ENCODE assay signal across 11 cellular contexts in genomic region chr1:36178479-36179219, GRCh38. TPM values are rescaled to one million over a fixed set of nuclear protein-coding genes. Genes with fewer than 3 reads are reported as not detected.
DNase-seq lines count a peak whose midpoint lies in the region; ATAC-seq and TF ChIP-seq lines count a peak whose summit lies in the region.
"Had no signal": no experiment of that assay in that cellular context is flagged by ENCODE, and none has a peak within 500 bp of the region (broad histone marks: within the 10 kb centered on the region; RNA-seq: fewer than 3 reads in every experiment).

No MANE protein-coding gene starts in this region.

- DNase-seq in iPS-NIHi11 (ENCODE audit: low spot score) (peak; percentile 93), sigmoid colon (no peak), mesenteric fat pad (ENCODE audit: low spot score) (no peak), medulla oblongata (ENCODE audit: extremely low spot score) (no peak)
- DNase-seq: immature natural killer cell, NCI-H187 treated with DMSO at 0.1 percent for 48 hours had no signal

- H3K27me3 ChIP-seq in HUES48 (ENCODE audit: control insufficient read depth, insufficient read depth, low read length) (no peaks in the 10 kb centered on the region), duodenal mucosa (ENCODE audit: control insufficient read depth in 1 of 2, insufficient read depth in 2 of 2, low read length in 2 of 2) (no peaks in the 10 kb centered on the region), sigmoid colon (no peaks in the 10 kb centered on the region)
- H3K27me3 ChIP-seq: BLaER1 treated with 17β-estradiol and CSF1 and Interleukin-3, amounts not matched to agents 10 nM and 100 nM had no signal

- H3K36me3 ChIP-seq in HUES48 (ENCODE audit: control insufficient read depth, insufficient read depth, low read length): peaks cover 38% of the 10 kb centered on the region
- H3K36me3 ChIP-seq in duodenal mucosa (ENCODE audit: control insufficient read depth in 1 of 2, insufficient read depth in 2 of 2, low read length in 2 of 2): peaks cover 33 to 56% of the 10 kb centered on the region in 2 donors
- H3K36me3 ChIP-seq in sigmoid colon: peaks cover 47 to 82% (median 66%) of the 10 kb centered on the region in 4 donors

- no peaks in the 10 kb centered on the region for H3K9me3 ChIP-seq in HUES48 (ENCODE audit: control insufficient read depth, insufficient read depth, low read length)
- no peaks in the 10 kb centered on the region for H3K9me3 ChIP-seq in duodenal mucosa (ENCODE audit: control insufficient read depth in 1 of 2, low read length in 2 of 2)
- H3K9me3 ChIP-seq in sigmoid colon: no peaks in the 10 kb centered on the region
- H3K9me3 ChIP-seq: BLaER1 treated with 17β-estradiol and CSF1 and Interleukin-3, amounts not matched to agents 10 nM and 100 nM had no signal

- no peak for TF ChIP-seq CTCF in sigmoid colon (IDR thresholded peaks at IDR 0.05)

- H3K4me3 ChIP-seq in HUES48 (ENCODE audit: low read depth, low read length) (peak overlapping the region; percentile 63), duodenal mucosa (ENCODE audit: low read depth in 1 of 2, low read length in 2 of 2) (peak overlapping the region; percentile 56 to 59), sigmoid colon (no peak overlapping the region)
- H3K4me3 ChIP-seq: BLaER1 treated with 17β-estradiol and CSF1 and Interleukin-3, amounts not matched to agents 10 nM and 100 nM had no signal

- H3K9ac ChIP-seq in HUES48 (ENCODE audit: low read depth, low read length) (peak overlapping the region; percentile 33; the same call in 1 of the 2 replicates), duodenal mucosa (ENCODE audit: low read depth in 1 of 2, low read length in 2 of 2) (peak overlapping the region; percentile 43 to 64)
- H3K9ac ChIP-seq: BLaER1 treated with 17β-estradiol and CSF1 and Interleukin-3, amounts not matched to agents 10 nM and 100 nM had no signal

- peaks cover 13% of the 10 kb centered on the region for H3K4me1 ChIP-seq in HUES48 (ENCODE audit: control insufficient read depth, insufficient read depth, low read length)
- H3K4me1 ChIP-seq in duodenal mucosa (ENCODE audit: control insufficient read depth in 1 of 2, insufficient read depth in 2 of 2, low read length in 2 of 2): peaks cover 9 to 16% of the 10 kb centered on the region in 2 donors
- peaks cover 0 to 87% (median 81%) of the 10 kb centered on the region in 4 donors for H3K4me1 ChIP-seq in sigmoid colon

- TF ChIP-seq POLR2A in sigmoid colon (IDR thresholded peaks at IDR 0.05): no peak

- TF ChIP-seq EP300 in sigmoid colon (IDR thresholded peaks at IDR 0.05): no peak

- WGBS in sigmoid colon, 2 donors: 20 to 72% methylated on average over 62 of the region's 62 CpGs

- peak overlapping the region; percentile 73 for H3K27ac ChIP-seq in HUES48 (ENCODE audit: low read depth, low read length)
- H3K27ac ChIP-seq in duodenal mucosa (ENCODE audit: low read depth, low read length): peak overlapping the region; percentile 7
- H3K27ac ChIP-seq in sigmoid colon: peak overlapping the region; percentile 74 to 100 (median 88)
- H3K27ac ChIP-seq: BLaER1 treated with 17β-estradiol and CSF1 and Interleukin-3, amounts not matched to agents 10 nM and 100 nM had no signal

- ATAC-seq in GM19452 (IDR thresholded peaks at IDR 0.05; ENCODE audit: unreplicated experiment) (no peak), GM21447 (IDR thresholded peaks at IDR 0.05; ENCODE audit: unreplicated experiment) (no peak)

- intact Hi-C loops in sigmoid colon (cut with DNase I): no loop called here

RNA-seq across cellular contexts. Expression of gene MAP7D1, which starts 22.7 kb away (rescaled TPM):
- total RNA-seq in sigmoid colon: 100 to 1,000 TPM; 104 to 226 (median 129) TPM
- polyA plus RNA-seq in sigmoid colon: 10 to 100 TPM; 31.8 to 60.9 (median 57.1) TPM
- total RNA-seq in mesenteric fat pad: 225 TPM

RNA-seq across cellular contexts. Expression of gene TRAPPC3, which starts 29.4 kb away (rescaled TPM):
- total RNA-seq in sigmoid colon (100 to 1,000 TPM; 108 to 177 (median 129) TPM), mesenteric fat pad (68.3 TPM)
- 100 to 1,000 TPM in 1 of 3 donors, 10 to 100 TPM in 2; 75.1 to 102 (median 80.9) TPM for polyA plus RNA-seq in sigmoid colon

RNA-seq across cellular contexts. Expression of gene THRAP3, which starts 45.6 kb away (rescaled TPM):
- total RNA-seq in sigmoid colon (100 to 1,000 TPM in 1 of 4 donors, 10 to 100 TPM in 3; 77.8 to 104 (median 89.9) TPM), mesenteric fat pad (94.3 TPM)
- polyA plus RNA-seq in sigmoid colon: 10 to 100 TPM; 25.4 to 52.0 (median 30.6) TPM

RNA-seq across cellular contexts. Expression of gene COL8A2, which starts 53.6 kb away (rescaled TPM):
- 10 to 100 TPM in 1 of 4 donors, 1 to 10 TPM in 3; 1.8 to 13.0 (median 4.3) TPM for total RNA-seq in sigmoid colon
- polyA plus RNA-seq in sigmoid colon: 1 to 10 TPM in 2 of 3 donors, under 1 TPM in 1; 0.60 to 3.2 (median 2.4) TPM
- total RNA-seq in mesenteric fat pad: 3.3 TPM

Comparison
In these comparisons a context has a peak if more than half of its experiments do, and no peak if none do; other contexts are left out.
1. H3K27ac ChIP-seq: peak in every context shown above with its lines; median percentile 88 in sigmoid colon; 73 in HUES48; 7 in duodenal mucosa.
2. H3K4me3 ChIP-seq: peak in HUES48 (single experiment) and duodenal mucosa (2 of 2); none in sigmoid colon (0 of 4).